1 cellular context compared by ENCODE assay signal in the genomic region with DNA sequence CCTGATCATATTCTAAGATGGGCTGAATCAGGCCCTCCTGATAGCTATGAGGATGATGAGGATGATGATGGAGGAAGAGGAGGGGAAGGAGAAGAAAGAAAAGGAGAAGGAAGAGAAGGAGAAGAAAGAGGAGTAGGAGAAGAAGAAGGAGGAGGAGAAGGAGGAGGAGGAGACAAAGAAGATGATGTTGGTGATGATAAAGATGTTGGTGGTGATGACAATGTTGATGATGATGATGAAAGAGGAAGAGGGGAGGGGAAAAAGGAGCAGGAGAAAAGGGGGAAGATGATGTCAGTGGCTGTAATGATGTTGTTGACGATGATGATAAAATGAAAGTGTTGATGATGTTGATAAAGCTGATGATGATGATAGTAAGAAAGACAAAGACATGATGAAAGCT.
TF ChIP-seq lines count a peak whose summit lies in the region.

No MANE protein-coding gene starts in this region.

TF ChIP-seq in K562, 482 proteins besides CTCF, POLR2A, EP300 and RAD21 (continued from another document):
- TF ChIP-seq CBX8 (IDR thresholded peaks at IDR 0.05; ENCODE audit: borderline replicate concordance, extremely low read depth, low read depth, low read length, poor library complexity, severe bottlenecking), result no peak
- no peak for TF ChIP-seq STAT5A (IDR thresholded peaks at IDR 0.05; ENCODE audit: borderline replicate concordance, low read length)
- TF ChIP-seq HDAC1 (IDR thresholded peaks at IDR 0.05), result peak in 1 of 2 experiments; percentile 51; a peak in 2 of 4 replicates
- no peak for TF ChIP-seq ADNP (tag; IDR thresholded peaks at IDR 0.05)
- no peak for TF ChIP-seq ARNT (IDR thresholded peaks at IDR 0.05)
- TF ChIP-seq FOXP1 (CRISPR knock-in tag; IDR thresholded peaks at IDR 0.05), result no peak
- TF ChIP-seq, protein P1, sequence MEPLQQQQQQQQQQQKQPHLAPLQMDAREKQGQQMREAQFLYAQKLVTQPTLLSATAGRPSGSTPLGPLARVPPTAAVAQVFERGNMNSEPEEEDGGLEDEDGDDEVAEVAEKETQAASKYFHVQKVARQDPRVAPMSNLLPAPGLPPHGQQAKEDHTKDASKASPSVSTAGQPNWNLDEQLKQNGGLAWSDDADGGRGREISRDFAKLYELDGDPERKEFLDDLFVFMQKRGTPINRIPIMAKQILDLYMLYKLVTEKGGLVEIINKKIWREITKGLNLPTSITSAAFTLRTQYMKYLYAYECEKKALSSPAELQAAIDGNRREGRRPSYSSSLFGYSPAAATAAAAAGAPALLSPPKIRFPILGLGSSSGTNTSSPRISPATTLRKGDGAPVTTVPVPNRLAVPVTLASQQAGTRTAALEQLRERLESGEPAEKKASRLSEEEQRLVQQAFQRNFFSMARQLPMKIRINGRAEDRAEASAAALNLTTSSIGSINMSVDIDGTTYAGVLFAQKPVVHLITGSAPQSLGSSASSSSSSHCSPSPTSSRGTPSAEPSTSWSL (CRISPR knock-in tag; IDR thresholded peaks at IDR 0.05; ENCODE audit: borderline replicate concordance), result no peak
- TF ChIP-seq SREBF1 (IDR thresholded peaks at IDR 0.05; ENCODE audit: borderline replicate concordance, low read depth, low read length), result no peak
- no peak for TF ChIP-seq NBN (IDR thresholded peaks at IDR 0.05; ENCODE audit: low read depth)
- no peak for TF ChIP-seq ZBED1 (IDR thresholded peaks at IDR 0.05)
- TF ChIP-seq SETDB1 (IDR thresholded peaks at IDR 0.05; ENCODE audit: low read length), result no peak
- TF ChIP-seq ZNF57 (CRISPR knock-in tag; IDR thresholded peaks at IDR 0.05), result no peak
- TF ChIP-seq, protein P2, sequence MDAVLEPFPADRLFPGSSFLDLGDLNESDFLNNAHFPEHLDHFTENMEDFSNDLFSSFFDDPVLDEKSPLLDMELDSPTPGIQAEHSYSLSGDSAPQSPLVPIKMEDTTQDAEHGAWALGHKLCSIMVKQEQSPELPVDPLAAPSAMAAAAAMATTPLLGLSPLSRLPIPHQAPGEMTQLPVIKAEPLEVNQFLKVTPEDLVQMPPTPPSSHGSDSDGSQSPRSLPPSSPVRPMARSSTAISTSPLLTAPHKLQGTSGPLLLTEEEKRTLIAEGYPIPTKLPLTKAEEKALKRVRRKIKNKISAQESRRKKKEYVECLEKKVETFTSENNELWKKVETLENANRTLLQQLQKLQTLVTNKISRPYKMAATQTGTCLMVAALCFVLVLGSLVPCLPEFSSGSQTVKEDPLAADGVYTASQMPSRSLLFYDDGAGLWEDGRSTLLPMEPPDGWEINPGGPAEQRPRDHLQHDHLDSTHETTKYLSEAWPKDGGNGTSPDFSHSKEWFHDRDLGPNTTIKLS (IDR thresholded peaks at IDR 0.05; ENCODE audit: borderline replicate concordance, low read depth), result no peak
- TF ChIP-seq TRIM24 (IDR thresholded peaks at IDR 0.05), result peak in 1 of 2 experiments; percentile 28; a peak in 1 of 4 replicates
- TF ChIP-seq RBM22 (IDR thresholded peaks at IDR 0.05; ENCODE audit: low read depth, low read length, poor library complexity, severe bottlenecking), result no peak
- TF ChIP-seq PHTF2 (CRISPR knock-in tag; IDR thresholded peaks at IDR 0.05), result no peak
- TF ChIP-seq, protein P3, sequence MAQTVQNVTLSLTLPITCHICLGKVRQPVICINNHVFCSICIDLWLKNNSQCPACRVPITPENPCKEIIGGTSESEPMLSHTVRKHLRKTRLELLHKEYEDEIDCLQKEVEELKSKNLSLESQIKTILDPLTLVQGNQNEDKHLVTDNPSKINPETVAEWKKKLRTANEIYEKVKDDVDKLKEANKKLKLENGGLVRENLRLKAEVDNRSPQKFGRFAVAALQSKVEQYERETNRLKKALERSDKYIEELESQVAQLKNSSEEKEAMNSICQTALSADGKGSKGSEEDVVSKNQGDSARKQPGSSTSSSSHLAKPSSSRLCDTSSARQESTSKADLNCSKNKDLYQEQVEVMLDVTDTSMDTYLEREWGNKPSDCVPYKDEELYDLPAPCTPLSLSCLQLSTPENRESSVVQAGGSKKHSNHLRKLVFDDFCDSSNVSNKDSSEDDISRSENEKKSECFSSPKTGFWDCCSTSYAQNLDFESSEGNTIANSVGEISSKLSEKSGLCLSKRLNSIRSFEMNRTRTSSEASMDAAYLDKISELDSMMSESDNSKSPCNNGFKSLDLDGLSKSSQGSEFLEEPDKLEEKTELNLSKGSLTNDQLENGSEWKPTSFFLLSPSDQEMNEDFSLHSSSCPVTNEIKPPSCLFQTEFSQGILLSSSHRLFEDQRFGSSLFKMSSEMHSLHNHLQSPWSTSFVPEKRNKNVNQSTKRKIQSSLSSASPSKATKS (CRISPR knock-in tag; IDR thresholded peaks at IDR 0.05), result no peak
- no peak for TF ChIP-seq GABPB1 (CRISPR knock-in tag; IDR thresholded peaks at IDR 0.05)
- TF ChIP-seq EP400 (IDR thresholded peaks at IDR 0.05), result no peak
- TF ChIP-seq, protein P4, sequence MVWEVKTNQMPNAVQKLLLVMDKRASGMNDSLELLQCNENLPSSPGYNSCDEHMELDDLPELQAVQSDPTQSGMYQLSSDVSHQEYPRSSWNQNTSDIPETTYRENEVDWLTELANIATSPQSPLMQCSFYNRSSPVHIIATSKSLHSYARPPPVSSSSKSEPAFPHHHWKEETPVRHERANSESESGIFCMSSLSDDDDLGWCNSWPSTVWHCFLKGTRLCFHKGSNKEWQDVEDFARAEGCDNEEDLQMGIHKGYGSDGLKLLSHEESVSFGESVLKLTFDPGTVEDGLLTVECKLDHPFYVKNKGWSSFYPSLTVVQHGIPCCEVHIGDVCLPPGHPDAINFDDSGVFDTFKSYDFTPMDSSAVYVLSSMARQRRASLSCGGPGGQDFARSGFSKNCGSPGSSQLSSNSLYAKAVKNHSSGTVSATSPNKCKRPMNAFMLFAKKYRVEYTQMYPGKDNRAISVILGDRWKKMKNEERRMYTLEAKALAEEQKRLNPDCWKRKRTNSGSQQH (CRISPR knock-in tag; IDR thresholded peaks at IDR 0.05), result 0 out of 2 replicates have a peak, but pooled peaks have one; percentile 27
- no peak for TF ChIP-seq CBFB (CRISPR knock-in tag; IDR thresholded peaks at IDR 0.05)
- TF ChIP-seq HDAC2 (IDR thresholded peaks at IDR 0.05), result no peak
